ENCODE assay signal across 18 cellular contexts in genomic region chr2:36609507-36609906, GRCh38.
"Had no signal": no experiment of that assay in that cellular context is flagged by ENCODE, and none has a peak within 500 bp of the region (broad histone marks: within the 10 kb centered on the region; RNA-seq: fewer than 3 reads in every experiment).

No MANE protein-coding gene starts in this region.

- H3K4me1 ChIP-seq: gastrocnemius medialis, heart right ventricle, sigmoid colon had no signal

- H3K4me1 Mint-ChIP-seq: endodermal cell had no signal

- H3K9me3 ChIP-seq: gastrocnemius medialis, heart right ventricle, mucosa of descending colon, neutrophil, sigmoid colon had no signal

- H3K36me3 ChIP-seq: gastrocnemius medialis, heart right ventricle, neutrophil, sigmoid colon had no signal

- H3K36me3 Mint-ChIP-seq: naive thymus-derived CD8-positive, alpha-beta T cell had no signal

- DNase-seq: effector CD4-positive, alpha-beta T cell; endodermal cell; gastrocnemius medialis; heart right ventricle; hypothalamus; islet precursor cell; mammary epithelial cell; mucosa of descending colon; naive thymus-derived CD8-positive, alpha-beta T cell; posterior cingulate gyrus; sigmoid colon; stimulated activated CD4-positive, alpha-beta T cell treated with anti-CD3 and anti-CD28 coated beads, Interleukin-2, amount 100 ng/mL, for 48 hours; stimulated activated naive CD4-positive, alpha-beta T cell treated with Interleukin-2 at 50 U/mL for 16 hours; trophoblast cell had no signal

- H3K27ac ChIP-seq: coronary artery, gastrocnemius medialis, heart right ventricle, neutrophil, sigmoid colon, skin epidermis had no signal

- H3K4me3 ChIP-seq: coronary artery, gastrocnemius medialis, heart right ventricle, mucosa of descending colon, sigmoid colon, skin epidermis had no signal

- H3K27ac Mint-ChIP-seq: endodermal cell; naive thymus-derived CD8-positive, alpha-beta T cell had no signal

- H3K9me3 Mint-ChIP-seq: endodermal cell; naive thymus-derived CD8-positive, alpha-beta T cell had no signal

- H3K4me3 Mint-ChIP-seq: endodermal cell; naive thymus-derived CD8-positive, alpha-beta T cell had no signal

- ATAC-seq: gastrocnemius medialis; heart right ventricle; left lobe of liver; mucosa of descending colon; naive thymus-derived CD8-positive, alpha-beta T cell had no signal

- H3K27me3 ChIP-seq: gastrocnemius medialis, heart right ventricle, neutrophil, sigmoid colon had no signal
